Comparison of ENCODE assay signal across 24 cellular contexts in the genomic region with DNA sequence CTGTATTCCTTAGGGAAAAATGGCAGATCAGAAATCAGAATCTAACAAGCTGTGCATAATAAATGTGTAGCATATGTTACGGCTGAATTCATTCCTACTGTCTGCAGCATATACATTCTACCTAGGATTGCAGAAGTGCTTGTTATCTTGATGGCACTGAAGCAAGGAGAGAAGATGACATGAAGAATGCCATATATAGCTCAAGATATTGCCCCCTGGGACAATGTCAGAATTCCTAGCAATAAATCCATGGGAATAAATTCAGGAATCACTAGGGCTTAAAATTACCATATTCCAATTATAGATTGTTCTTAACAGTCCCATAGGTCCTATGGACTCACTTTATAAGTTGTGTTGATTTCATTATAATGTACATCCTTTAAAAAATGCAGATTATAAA.
"Had no signal": no experiment of that assay in that cellular context is flagged by ENCODE, and none has a peak within 500 bp of the region (broad histone marks: within the 10 kb centered on the region; RNA-seq: fewer than 3 reads in every experiment).

No MANE protein-coding gene starts in this region.

- H3K27me3 ChIP-seq: ascending aorta, brain microvascular endothelial cell had no signal

- DNase-seq: activated B cell treated with CpG ODN at 0.5 μM for 24 hours; activated CD4-positive, alpha-beta memory T cell treated with anti-CD3 and anti-CD28 coated beads for 36 hours; activated CD4-positive, alpha-beta T cell treated with anti-CD3 and anti-CD28 coated beads for 36 hours; activated CD4-positive, alpha-beta T cell treated with anti-CD3 and anti-CD28 coated beads, Interleukin-2, amount 10 ng/mL, durations not matched to agents 24 days and 14 days; activated CD4-positive, CD25-positive, alpha-beta regulatory T cell treated with anti-CD3 and anti-CD28 coated beads, Interleukin-2, amount 50 U/mL, for 72 hours; activated CD8-positive, alpha-beta memory T cell treated with anti-CD3 and anti-CD28 coated beads, Interleukin-2, amount 10 ng/mL, durations not matched to agents 7 days and 5 days; activated CD8-positive, alpha-beta memory T cell treated with anti-CD3 and anti-CD28 coated beads, Interleukin-2, amount 50 U/mL, for 4 hours; activated CD8-positive, alpha-beta T cell treated with anti-CD3 and anti-CD28 coated beads, Interleukin-2, amount 10 ng/mL, durations not matched to agents 7 days and 5 days; activated gamma-delta T cell; activated naive CD4-positive, alpha-beta T cell; activated naive CD4-positive, alpha-beta T cell treated with anti-CD3 and anti-CD28 coated beads, Interleukin-2, amount 10 ng/mL, durations not matched to agents 7 days and 5 days; activated naive CD8-positive, alpha-beta T cell treated with anti-CD3 and anti-CD28 coated beads, Interleukin-2, amount 10 ng/mL, durations not matched to agents 7 days and 5 days; activated T-cell treated with anti-CD3 and anti-CD28 coated beads, Interleukin-2, amount 50 U/mL, for 24 hours; activated T-cell treated with anti-CD3 and anti-CD28 coated beads, Interleukin-2, amount 50 U/mL, for 72 hours; brain microvascular endothelial cell; dorsolateral prefrontal cortex; effector memory CD4-positive, alpha-beta T cell; endodermal cell; foreskin fibroblast; T-helper 17 cell; T1000; WERI-Rb-1 had no signal

- H3K4me3 ChIP-seq: ascending aorta, coronary artery, dorsolateral prefrontal cortex had no signal

- H3K27ac ChIP-seq: ascending aorta, brain microvascular endothelial cell, coronary artery, dorsolateral prefrontal cortex, WERI-Rb-1 had no signal

- H3K36me3 ChIP-seq: ascending aorta, brain microvascular endothelial cell, WERI-Rb-1 had no signal
